ENCODE assay signal across 8 cellular contexts in the genomic region with DNA sequence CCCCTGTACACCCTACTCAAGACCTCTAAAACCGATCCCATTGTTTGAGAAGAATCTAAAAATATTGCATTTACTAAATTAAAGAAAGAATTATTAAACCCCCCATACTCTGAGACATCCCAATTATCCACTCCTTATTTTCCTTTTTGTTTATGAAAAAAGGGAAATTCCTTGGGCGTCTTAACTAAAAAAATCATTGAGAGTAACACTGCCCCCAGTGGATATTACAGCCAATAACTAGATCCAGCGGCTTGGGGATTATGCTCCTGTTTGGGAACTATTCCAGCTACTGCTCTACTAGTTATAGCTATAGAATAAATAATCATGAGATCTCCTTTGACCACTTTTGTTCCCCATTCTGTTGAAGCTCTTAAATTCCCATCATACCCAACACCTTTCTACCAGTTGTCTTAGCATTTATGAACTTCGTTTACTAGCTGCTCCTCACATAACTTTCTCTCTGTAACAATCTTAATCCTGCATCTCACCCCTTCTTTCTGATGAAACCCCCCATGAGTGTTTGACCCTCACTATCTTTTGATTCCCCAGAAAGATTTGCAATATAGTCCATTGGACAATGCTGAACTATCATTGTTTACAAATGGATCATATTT. TPM values are rescaled to one million over a fixed set of nuclear protein-coding genes. Genes with fewer than 3 reads are reported as not detected.
DNase-seq lines count a peak whose midpoint lies in the region; ATAC-seq and TF ChIP-seq lines count a peak whose summit lies in the region.

No MANE protein-coding gene starts in this region.

- H3K4me1 ChIP-seq in neural progenitor cell, result no peaks in the 10 kb centered on the region
- no peaks in the 10 kb centered on the region for H3K4me1 ChIP-seq in vagina

- DNase-seq in EH (ENCODE audit: low read depth) (peak; percentile 44), LoVo (ENCODE audit: low spot score) (peak; percentile 12), choroid plexus epithelial cell (ENCODE audit: low read depth) (peak; percentile 67), neural progenitor cell (ENCODE audit: low spot score) (peak; percentile 43), NCI-H510A treated with DMSO at 0.1 percent for 48 hours (lab: John Stamatoyannopoulos, UW) (no peak), vagina (ENCODE audit: extremely low spot score in 2 of 2) (no peak)

- H2AFZ ChIP-seq in neural progenitor cell (replicated peaks), result peak overlapping the region; percentile 15

- H3K9ac ChIP-seq in neural progenitor cell, result no peak overlapping the region

- peaks cover 3% of the 10 kb centered on the region for H3K27me3 Mint-ChIP-seq in neural progenitor cell (ENCODE audit: insufficient read depth, low read depth)

- intact Hi-C loops in vagina (cut with DNase I), result no loop called here

- no peaks in the 10 kb centered on the region for H3K27me3 ChIP-seq in neural progenitor cell
- no peaks in the 10 kb centered on the region for H3K27me3 ChIP-seq in vagina

- no peaks in the 10 kb centered on the region for H3K4me1 Mint-ChIP-seq in neural progenitor cell

- no peaks in the 10 kb centered on the region for H3K36me3 ChIP-seq in neural progenitor cell
- H3K36me3 ChIP-seq in vagina, result no peaks in the 10 kb centered on the region

- H3K4me3 Mint-ChIP-seq in neural progenitor cell, result no peak overlapping the region

- no peak for TF ChIP-seq POLR2A in vagina (IDR thresholded peaks at IDR 0.05)
- no peak for TF ChIP-seq POLR2A in GM18505 (IDR thresholded peaks at IDR 0.05; ENCODE audit: borderline replicate concordance, extremely low read depth, insufficient read depth, insufficient read length)

- no peaks in the 10 kb centered on the region for H3F3A ChIP-seq in neural progenitor cell (ENCODE audit: low read depth)

- peaks cover 2% of the 10 kb centered on the region for H3K36me3 Mint-ChIP-seq in neural progenitor cell

- no peak for ATAC-seq in GM18505 (IDR thresholded peaks at IDR 0.05; ENCODE audit: unreplicated experiment)
- no peak for ATAC-seq in HG03432 (IDR thresholded peaks at IDR 0.05; ENCODE audit: unreplicated experiment)

- H3K79me2 ChIP-seq in neural progenitor cell (ENCODE audit: low read depth), result no peaks in the 10 kb centered on the region

- peaks cover 4% of the 10 kb centered on the region for H3K9me3 Mint-ChIP-seq in neural progenitor cell

- peak; percentile 62 for TF ChIP-seq CTCF in choroid plexus epithelial cell (conservative IDR thresholded peaks at IDR 0.05; ENCODE audit: low read depth, low read length)
- peak; percentile 75 for TF ChIP-seq CTCF in neural progenitor cell (IDR thresholded peaks at IDR 0.05)
- TF ChIP-seq CTCF in vagina (IDR thresholded peaks at IDR 0.05), result peak in 1 of 3 experiments; percentile 7

- H3K27ac Mint-ChIP-seq in neural progenitor cell, result no peak overlapping the region

- no peaks in the 10 kb centered on the region for H4K20me1 ChIP-seq in neural progenitor cell (ENCODE audit: low read depth)

- no peak overlapping the region for H3K4me2 ChIP-seq in neural progenitor cell

- H3K4me3 ChIP-seq in choroid plexus epithelial cell (ENCODE audit: low read depth, low read length), result no peak overlapping the region
- no peak overlapping the region for H3K4me3 ChIP-seq in neural progenitor cell
- H3K4me3 ChIP-seq in vagina, result no peak overlapping the region

- H3K27ac ChIP-seq in neural progenitor cell (no peak overlapping the region), vagina (no peak overlapping the region)

- H3K9me3 ChIP-seq in neural progenitor cell (ENCODE audit: low read depth) (no peaks in the 10 kb centered on the region), vagina (no peaks in the 10 kb centered on the region)

RNA-seq across cellular contexts. Expression of gene CFAP91, which starts 12.7 kb away (rescaled TPM):
- total RNA-seq in neural progenitor cell (ENCODE audit: low replicate concordance), result 11.9 and 19.9 TPM in 2 replicates
- 4.2 TPM for total RNA-seq in vagina

RNA-seq across cellular contexts. Expression of gene COX17, which starts 12.9 kb away (rescaled TPM):
- 20.9 and 23.6 TPM in 2 replicates for total RNA-seq in neural progenitor cell (ENCODE audit: low replicate concordance)
- 27.3 TPM for total RNA-seq in vagina

RNA-seq across cellular contexts. Expression of gene POPDC2, which starts 29.8 kb away (rescaled TPM):
- 0.95 and 1.5 TPM in 2 replicates for total RNA-seq in neural progenitor cell (ENCODE audit: low replicate concordance)
- 3.4 TPM for total RNA-seq in vagina

Comparison
In these comparisons a context has a peak if more than half of its experiments do, and no peak if none do; other contexts are left out.
1. DNase-seq: peak in EH (single experiment), LoVo (single experiment), choroid plexus epithelial cell (single experiment) and neural progenitor cell (single experiment); none in NCI-H510A treated with DMSO at 0.1 percent for 48 hours (single experiment) and vagina (0 of 2).